Comparison of ENCODE assay signal across 11 cellular contexts in genomic region chr14:101360045-101360931, GRCh38.
DNase-seq lines count a peak whose midpoint lies in the region; ATAC-seq and TF ChIP-seq lines count a peak whose summit lies in the region.
"Had no signal": no experiment of that assay in that cellular context is flagged by ENCODE, and none has a peak within 500 bp of the region (broad histone marks: within the 10 kb centered on the region; RNA-seq: fewer than 3 reads in every experiment).

No MANE protein-coding gene starts in this region.

- no peaks in the 10 kb centered on the region for H3K36me3 ChIP-seq in urinary bladder (ENCODE audit: insufficient read depth)
- H3K36me3 ChIP-seq: HAP-1 had no signal

- H3K4me1 ChIP-seq in urinary bladder (ENCODE audit: insufficient read depth) = peaks cover 2% of the 10 kb centered on the region
- H3K4me1 ChIP-seq: A549, HAP-1 had no signal

- peak overlapping the region; percentile 26 for H3K27ac ChIP-seq in urinary bladder (ENCODE audit: low read depth)
- H3K27ac ChIP-seq: A549 had no signal

- no peak overlapping the region for H3K4me3 Mint-ChIP-seq in activated CD4-positive, alpha-beta memory T cell treated with anti-CD3 and anti-CD28 coated beads, Interleukin-2, amount 10 ng/mL, durations not matched to agents 7 days and 5 days
- H3K4me3 Mint-ChIP-seq in activated CD4-positive, alpha-beta memory T cell treated with anti-CD3 and anti-CD28 coated beads for 36 hours = no peak overlapping the region
- no peak overlapping the region for H3K4me3 Mint-ChIP-seq in neural crest cell
- no peak overlapping the region for H3K4me3 Mint-ChIP-seq in stimulated activated memory B cell treated with anti-CD40 and anti-IgM and Interleukin-4, amounts not matched to agents 10 μg/mL and 1 μg/mL and 100 μg/mL, for 72 hours
- H3K4me3 Mint-ChIP-seq: activated T-helper 1 cell treated with anti-CD3 and anti-CD28 coated beads, Interleukin-12 subunit alpha, Interleukin-12 subunit beta, Interleukin-2, Interleukin-4 antibody, amounts not matched to agents 30 ng/mL and 10 ng/mL and 1 ng/mL, durations not matched to agents 14 hours and 24 hours and 36 hours had no signal

- H3K27ac Mint-ChIP-seq in activated CD4-positive, alpha-beta memory T cell treated with anti-CD3 and anti-CD28 coated beads, Interleukin-2, amount 10 ng/mL, durations not matched to agents 7 days and 5 days = no peak overlapping the region
- no peak overlapping the region for H3K27ac Mint-ChIP-seq in activated CD4-positive, alpha-beta memory T cell treated with anti-CD3 and anti-CD28 coated beads for 36 hours
- peak overlapping the region; percentile 10 for H3K27ac Mint-ChIP-seq in neural crest cell (ENCODE audit: unreplicated experiment)
- H3K27ac Mint-ChIP-seq in stimulated activated memory B cell treated with anti-CD40 and anti-IgM and Interleukin-4, amounts not matched to agents 10 μg/mL and 1 μg/mL and 100 μg/mL, for 72 hours = no peak overlapping the region
- H3K27ac Mint-ChIP-seq: activated T-helper 1 cell treated with anti-CD3 and anti-CD28 coated beads, Interleukin-12 subunit alpha, Interleukin-12 subunit beta, Interleukin-2, Interleukin-4 antibody, amounts not matched to agents 30 ng/mL and 10 ng/mL and 1 ng/mL, durations not matched to agents 14 hours and 24 hours and 36 hours had no signal

- peaks cover 2% of the 10 kb centered on the region for H3K27me3 Mint-ChIP-seq in activated CD4-positive, alpha-beta memory T cell treated with anti-CD3 and anti-CD28 coated beads, Interleukin-2, amount 10 ng/mL, durations not matched to agents 7 days and 5 days
- H3K27me3 Mint-ChIP-seq in activated CD4-positive, alpha-beta memory T cell treated with anti-CD3 and anti-CD28 coated beads for 36 hours = peaks cover 24% of the 10 kb centered on the region
- H3K27me3 Mint-ChIP-seq in neural crest cell (ENCODE audit: low read depth) = no peaks in the 10 kb centered on the region
- peaks cover 63% of the 10 kb centered on the region for H3K27me3 Mint-ChIP-seq in stimulated activated memory B cell treated with anti-CD40 and anti-IgM and Interleukin-4, amounts not matched to agents 10 μg/mL and 1 μg/mL and 100 μg/mL, for 72 hours

- CTCF ChIA-PET in activated CD4-positive, alpha-beta memory T cell treated with anti-CD3 and anti-CD28 coated beads, Interleukin-2, amount 10 ng/mL, durations not matched to agents 7 days and 5 days (lab: Charles Lee) = no interaction called here
- CTCF ChIA-PET in activated CD4-positive, alpha-beta memory T cell treated with anti-CD3 and anti-CD28 coated beads for 36 hours (lab: Charles Lee) = no interaction called here

- H3K9me3 Mint-ChIP-seq in activated CD4-positive, alpha-beta memory T cell treated with anti-CD3 and anti-CD28 coated beads, Interleukin-2, amount 10 ng/mL, durations not matched to agents 7 days and 5 days = peaks cover 2% of the 10 kb centered on the region
- peaks cover 2% of the 10 kb centered on the region for H3K9me3 Mint-ChIP-seq in activated CD4-positive, alpha-beta memory T cell treated with anti-CD3 and anti-CD28 coated beads for 36 hours
- no peaks in the 10 kb centered on the region for H3K9me3 Mint-ChIP-seq in neural crest cell
- H3K9me3 Mint-ChIP-seq in stimulated activated memory B cell treated with anti-CD40 and anti-IgM and Interleukin-4, amounts not matched to agents 10 μg/mL and 1 μg/mL and 100 μg/mL, for 72 hours = peaks cover 9% of the 10 kb centered on the region

- POLR2A ChIA-PET in activated CD4-positive, alpha-beta memory T cell treated with anti-CD3 and anti-CD28 coated beads, Interleukin-2, amount 10 ng/mL, durations not matched to agents 7 days and 5 days (lab: Charles Lee) = no interaction called here
- POLR2A ChIA-PET in activated CD4-positive, alpha-beta memory T cell treated with anti-CD3 and anti-CD28 coated beads for 36 hours (lab: Charles Lee) = no interaction called here

- ATAC-seq in Right ventricle myocardium inferior = peak; percentile 73
- ATAC-seq in stimulated activated memory B cell treated with anti-CD40 and anti-IgM and Interleukin-4, amounts not matched to agents 10 μg/mL and 1 μg/mL and 100 μg/mL, for 72 hours = no peak
- ATAC-seq: A549 had no signal

- H3K36me3 Mint-ChIP-seq in activated CD4-positive, alpha-beta memory T cell treated with anti-CD3 and anti-CD28 coated beads, Interleukin-2, amount 10 ng/mL, durations not matched to agents 7 days and 5 days (ENCODE audit: low read depth) = no peaks in the 10 kb centered on the region
- no peaks in the 10 kb centered on the region for H3K36me3 Mint-ChIP-seq in activated CD4-positive, alpha-beta memory T cell treated with anti-CD3 and anti-CD28 coated beads for 36 hours
- H3K36me3 Mint-ChIP-seq in neural crest cell (ENCODE audit: low read depth) = no peaks in the 10 kb centered on the region
- H3K36me3 Mint-ChIP-seq in stimulated activated memory B cell treated with anti-CD40 and anti-IgM and Interleukin-4, amounts not matched to agents 10 μg/mL and 1 μg/mL and 100 μg/mL, for 72 hours = peaks cover 9% of the 10 kb centered on the region

- no peak for TF ChIP-seq CTCF in neural crest cell (conservative IDR thresholded peaks at IDR 0.05)

- no peak overlapping the region for H3K4me3 ChIP-seq in urinary bladder (ENCODE audit: low read depth, low read length)
- H3K4me3 ChIP-seq: A549, HAP-1 had no signal

- DNase-seq in activated CD4-positive, alpha-beta memory T cell treated with anti-CD3 and anti-CD28 coated beads, Interleukin-2, amount 10 ng/mL, durations not matched to agents 7 days and 5 days = peak; percentile 8
- DNase-seq in activated CD4-positive, alpha-beta memory T cell treated with anti-CD3 and anti-CD28 coated beads for 36 hours = no peak
- DNase-seq in Right ventricle myocardium inferior (ENCODE audit: missing footprints) = no peak
- DNase-seq in neural crest cell (ENCODE audit: low read depth, low spot score) = no peak
- no peak for DNase-seq in NCI-H446 (lab: John Stamatoyannopoulos, UW)
- no peak for DNase-seq in COLO668 (lab: John Stamatoyannopoulos, UW; ENCODE audit: unreplicated experiment)

- H3K4me1 Mint-ChIP-seq in activated CD4-positive, alpha-beta memory T cell treated with anti-CD3 and anti-CD28 coated beads, Interleukin-2, amount 10 ng/mL, durations not matched to agents 7 days and 5 days = no peaks in the 10 kb centered on the region
- H3K4me1 Mint-ChIP-seq in activated CD4-positive, alpha-beta memory T cell treated with anti-CD3 and anti-CD28 coated beads for 36 hours (ENCODE audit: low read depth) = peaks cover 3% of the 10 kb centered on the region
- peaks cover 27% of the 10 kb centered on the region for H3K4me1 Mint-ChIP-seq in neural crest cell
- H3K4me1 Mint-ChIP-seq in stimulated activated memory B cell treated with anti-CD40 and anti-IgM and Interleukin-4, amounts not matched to agents 10 μg/mL and 1 μg/mL and 100 μg/mL, for 72 hours = peaks cover 7% of the 10 kb centered on the region

- intact Hi-C loops in activated CD4-positive, alpha-beta memory T cell treated with anti-CD3 and anti-CD28 coated beads for 36 hours (cut with micrococcal nuclease) = no loop called here
- intact Hi-C loops in Right ventricle myocardium inferior (cut with DNase I) = no loop called here

- WGBS in urinary bladder = 23% methylated on average over 22 of the region's 22 CpGs
